Comparison of ENCODE assay signal across 1 cellular context in genomic region chr12:133038310-133038709, GRCh38.
TF ChIP-seq lines count a peak whose summit lies in the region.

No MANE protein-coding gene starts in this region.

TF ChIP-seq in K562, 482 proteins besides CTCF, POLR2A, EP300 and RAD21:
- TF ChIP-seq SPI1 (IDR thresholded peaks at IDR 0.05; ENCODE audit: borderline replicate concordance, low read depth, low read length) (no peak), ZNF830 (CRISPR knock-in tag; IDR thresholded peaks at IDR 0.05) (no peak), ZNF121 (CRISPR knock-in tag; conservative IDR thresholded peaks at IDR 0.05) (peak; percentile 92), ZNF407 (IDR thresholded peaks at IDR 0.05; ENCODE audit: low read depth) (no peak), BCOR (IDR thresholded peaks at IDR 0.05) (peak; percentile 34; the same call in 1 of the 2 replicates), TEAD2 (tag; IDR thresholded peaks at IDR 0.05) (no peak), ZNF507 (tag; conservative IDR thresholded peaks at IDR 0.05) (no peak), ADNP (tag; IDR thresholded peaks at IDR 0.05) (0 out of 2 replicates have a peak, but pooled peaks have one; percentile 25), U2AF2 (optimal IDR thresholded peaks at IDR 0.05; ENCODE audit: low read depth, low read length) (no peak), RBM25 (IDR thresholded peaks at IDR 0.05; ENCODE audit: low read depth, low read length, severe bottlenecking) (peak; percentile 44)
